In genomic region chr1:183570451-183570850, GRCh38 we compare ENCODE assay signal across 25 cellular contexts. TPM values are rescaled to one million over a fixed set of nuclear protein-coding genes. Genes with fewer than 3 reads are reported as not detected.
"Had no signal": no experiment of that assay in that cellular context is flagged by ENCODE, and none has a peak within 500 bp of the region (broad histone marks: within the 10 kb centered on the region; RNA-seq: fewer than 3 reads in every experiment).

No MANE protein-coding gene starts in this region.

- H3K9me3 ChIP-seq: lower lobe of right lung, mucosa of descending colon, vagina had no signal

- H3K4me3 ChIP-seq: dorsolateral prefrontal cortex, lower lobe of right lung, mucosa of descending colon, vagina had no signal

- DNase-seq: activated CD4-positive, alpha-beta T cell treated with anti-CD3 and anti-CD28 coated beads for 1 hour; activated CD4-positive, alpha-beta T cell treated with anti-CD3 and anti-CD28 coated beads, Interleukin-2, amount 50 U/mL, for 4 hours; activated effector memory CD4-positive, alpha-beta T cell treated with anti-CD3 and anti-CD28 coated beads, Interleukin-2, amount 50 U/mL, for 16 hours; activated naive CD4-positive, alpha-beta T cell treated with anti-CD3 and anti-CD28 coated beads, Interleukin-2, amount 50 U/mL, for 16 hours; activated naive CD8-positive, alpha-beta T cell treated with anti-CD3 and anti-CD28 coated beads, Interleukin-2, amount 50 U/mL, for 24 hours; activated T-cell treated with anti-CD3 and anti-CD28 coated beads for 4 hours; anterior cingulate cortex; dorsolateral prefrontal cortex; effector memory CD8-positive, alpha-beta T cell; kidney; lower lobe of right lung; mesendoderm; mucosa of descending colon; occipital lobe; posterior cingulate gyrus; small intestine; stimulated activated CD4-positive, alpha-beta T cell treated with anti-CD3 and anti-CD28 coated beads, Interleukin-15, amount 100 ng/mL, for 24 hours; stimulated activated naive B cell treated with anti-CD40 and anti-IgM and Interleukin-4, amounts not matched to agents 10 μg/mL and 1 μg/mL and 100 μg/mL, for 72 hours; T-cell had no signal

- H3K36me3 ChIP-seq: vagina had no signal

- H3K27ac ChIP-seq: dorsolateral prefrontal cortex, lower lobe of right lung, vagina had no signal

- H3K27ac Mint-ChIP-seq: activated naive CD8-positive, alpha-beta T cell treated with anti-CD3 and anti-CD28 coated beads, Interleukin-2, amount 50 U/mL, for 24 hours; brain; effector memory CD8-positive, alpha-beta T cell; stimulated activated naive B cell treated with anti-CD40 and anti-IgM and Interleukin-4, amounts not matched to agents 10 μg/mL and 1 μg/mL and 100 μg/mL, for 72 hours; T-cell; type B pancreatic cell had no signal

- ATAC-seq: activated naive CD8-positive, alpha-beta T cell treated with anti-CD3 and anti-CD28 coated beads, Interleukin-2, amount 50 U/mL, for 24 hours; effector memory CD8-positive, alpha-beta T cell; lower lobe of right lung; mucosa of descending colon; sciatic nerve; stimulated activated naive B cell treated with anti-CD40 and anti-IgM and Interleukin-4, amounts not matched to agents 10 μg/mL and 1 μg/mL and 100 μg/mL, for 72 hours; T-cell had no signal

- H3K27me3 ChIP-seq: dorsolateral prefrontal cortex, vagina had no signal

- H3K36me3 Mint-ChIP-seq: brain, T-cell, type B pancreatic cell had no signal

- H3K4me3 Mint-ChIP-seq: activated naive CD8-positive, alpha-beta T cell treated with anti-CD3 and anti-CD28 coated beads, Interleukin-2, amount 50 U/mL, for 24 hours; brain; effector memory CD8-positive, alpha-beta T cell; stimulated activated naive B cell treated with anti-CD40 and anti-IgM and Interleukin-4, amounts not matched to agents 10 μg/mL and 1 μg/mL and 100 μg/mL, for 72 hours; T-cell; type B pancreatic cell had no signal

- H3K9me3 Mint-ChIP-seq: activated naive CD8-positive, alpha-beta T cell treated with anti-CD3 and anti-CD28 coated beads, Interleukin-2, amount 50 U/mL, for 24 hours; brain; effector memory CD8-positive, alpha-beta T cell; T-cell; type B pancreatic cell had no signal

- H3K27me3 Mint-ChIP-seq: activated naive CD8-positive, alpha-beta T cell treated with anti-CD3 and anti-CD28 coated beads, Interleukin-2, amount 50 U/mL, for 24 hours; stimulated activated naive B cell treated with anti-CD40 and anti-IgM and Interleukin-4, amounts not matched to agents 10 μg/mL and 1 μg/mL and 100 μg/mL, for 72 hours; T-cell had no signal

RNA-seq across cellular contexts. Expression of gene NCF2, which starts 19.8 kb away (rescaled TPM):
- total RNA-seq: fibroblast of villous mesenchyme had no signal
- polyA plus RNA-seq: neural cell had no signal
